Comparison of ENCODE assay signal across 8 cellular contexts in genomic region chr16:1772362-1772907, GRCh38. TPM values are rescaled to one million over a fixed set of nuclear protein-coding genes. Genes with fewer than 3 reads are reported as not detected.
A peak's percentile ranks its signal among the peaks of the same experiment; 100 is the strongest.
DNase-seq lines count a peak whose midpoint lies in the region; ATAC-seq and TF ChIP-seq lines count a peak whose summit lies in the region.

EME2 (plus strand) TSS chr16:1772810; CDS start chr16:1773228, 418 bp downstream.

- H3K79me2 ChIP-seq in DOHH2 (ENCODE audit: control insufficient read depth, low read length), result peaks cover 53% of the 10 kb centered on the region

- H3K9me2 ChIP-seq in DOHH2 (replicated peaks; ENCODE audit: control insufficient read depth, low read length), result no peaks in the 10 kb centered on the region

- TF ChIP-seq CTCF in DOHH2 (IDR thresholded peaks at IDR 0.05; ENCODE audit: low read depth, low read length, poor library complexity, severe bottlenecking) (no peak), body of pancreas (IDR thresholded peaks at IDR 0.05) (no peak)

- TF ChIP-seq POLR2A in body of pancreas (IDR thresholded peaks at IDR 0.05), result no peak

- H4K20me1 ChIP-seq in DOHH2 (ENCODE audit: control insufficient read depth, insufficient read depth, low read depth, low read length), result no peaks in the 10 kb centered on the region

- H3K9me3 ChIP-seq in DOHH2 (ENCODE audit: control insufficient read depth, insufficient read depth, low read length), result no peaks in the 10 kb centered on the region
- no peaks in the 10 kb centered on the region for H3K9me3 ChIP-seq in body of pancreas

- H3K4me3 ChIP-seq in DOHH2 (ENCODE audit: low read length) (peak within 1 kb of the TSS; percentile 99), body of pancreas (peak within 1 kb of the TSS; percentile 77 to 95)

- H3K36me3 ChIP-seq in DOHH2 (ENCODE audit: control insufficient read depth, low read length) (peaks cover 77% of the 10 kb centered on the region), body of pancreas (replicated peaks in 1 of 2; ENCODE audit: insufficient read depth in 1 of 2, low read depth in 2 of 2) (peaks cover 7 to 8% of the 10 kb centered on the region in 2 donors)

- intact Hi-C loops in body of pancreas (cut with DNase I), result no loop called here

- H3K27me3 ChIP-seq in DOHH2 (ENCODE audit: control insufficient read depth, low read length) (no peaks in the 10 kb centered on the region), body of pancreas (no peaks in the 10 kb centered on the region)

- H3K27ac ChIP-seq in DOHH2 (ENCODE audit: low read depth, low read length) (peak within 1 kb of the TSS; percentile 83), body of pancreas (peak within 1 kb of the TSS; percentile 81 to 96 (median 94))

- H3K4me2 ChIP-seq in DOHH2 (ENCODE audit: low read length), result peak within 1 kb of the TSS; percentile 96

- WGBS in body of pancreas, 2 donors, result 1% methylated on average over 21 to 41 of the region's 53 CpGs

- peak in 3 of 5 donors; percentile 41 to 64 (median 49) for DNase-seq in T-helper 1 cell
- no peak for DNase-seq in body of pancreas
- peak; percentile 56 for DNase-seq in kidney tubule cell (ENCODE audit: low spot score)
- peak; percentile 63 for DNase-seq in stimulated activated CD4-positive, alpha-beta T cell treated with anti-CD3 and anti-CD28 coated beads, Interleukin-4, amount 100 ng/mL, for 24 hours
- DNase-seq in DMS114 treated with DMSO at 0.1 percent for 48 hours (lab: John Stamatoyannopoulos, UW; ENCODE audit: unreplicated experiment), result no peak

- peak; percentile 7 for ATAC-seq in HG02763 (IDR thresholded peaks at IDR 0.05; ENCODE audit: unreplicated experiment)
- peak; percentile 2 for ATAC-seq in body of pancreas
- ATAC-seq in HG02588 (IDR thresholded peaks at IDR 0.05; ENCODE audit: unreplicated experiment), result no peak

- H3K4me1 ChIP-seq in DOHH2 (ENCODE audit: control insufficient read depth, low read length), result peaks cover 23% of the 10 kb centered on the region
- H3K4me1 ChIP-seq in body of pancreas, result peaks cover 48% of the 10 kb centered on the region

- peaks cover 18% of the 10 kb centered on the region for H3F3A ChIP-seq in DOHH2 (ENCODE audit: control insufficient read depth, insufficient read depth)

RNA-seq across cellular contexts. Expression of gene EME2, which starts in this region (rescaled TPM):
- total RNA-seq in body of pancreas, result 10 to 100 TPM; 13.5 to 33.3 TPM

Comparison
In these comparisons a context has a peak if more than half of its experiments do, and no peak if none do; other contexts are left out.
1. DNase-seq: peak in T-helper 1 cell (3 of 5), kidney tubule cell (single experiment) and stimulated activated CD4-positive, alpha-beta T cell treated with anti-CD3 and anti-CD28 coated beads, Interleukin-4, amount 100 ng/mL, for 24 hours (single experiment); none in body of pancreas (0 of 4) and DMS114 treated with DMSO at 0.1 percent for 48 hours (single experiment).